ENCODE assay signal across 28 cellular contexts in the genomic region with DNA sequence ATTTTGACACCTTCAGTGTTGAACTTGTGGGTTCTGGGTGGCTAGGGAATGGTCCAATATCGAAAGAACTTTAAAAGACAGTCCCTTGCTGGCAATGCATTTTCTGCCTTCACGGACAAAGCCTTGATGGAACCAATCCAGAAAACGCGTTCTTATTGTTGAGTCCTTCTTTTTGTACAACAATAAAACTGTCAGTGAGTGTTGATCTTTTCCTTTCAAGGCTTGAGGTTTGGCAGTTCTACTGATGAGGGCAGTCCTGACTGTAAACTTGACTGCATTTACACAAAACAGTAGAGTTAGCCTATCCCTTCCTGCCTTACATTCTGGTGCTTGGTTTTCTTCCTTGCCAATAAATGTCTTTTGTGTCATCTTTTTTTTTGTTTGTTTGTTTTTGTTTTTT. TPM values are rescaled to one million over a fixed set of nuclear protein-coding genes. Genes with fewer than 3 reads are reported as not detected.
"Had no signal": no experiment of that assay in that cellular context is flagged by ENCODE, and none has a peak within 500 bp of the region (broad histone marks: within the 10 kb centered on the region; RNA-seq: fewer than 3 reads in every experiment).

No MANE protein-coding gene starts in this region.

- H3K9me3 Mint-ChIP-seq: activated CD8-positive, alpha-beta T cell treated with anti-CD3 and anti-CD28 coated beads for 36 hours; activated naive CD4-positive, alpha-beta T cell treated with anti-CD3 and anti-CD28 coated beads, Interleukin-2, amount 50 U/mL, for 24 hours; activated T-helper 1 cell treated with anti-CD3 and anti-CD28 coated beads, Interleukin-12 subunit alpha, Interleukin-12 subunit beta, Interleukin-2, Interleukin-4 antibody, amounts not matched to agents 30 ng/mL and 10 ng/mL and 1 ng/mL, durations not matched to agents 14 hours and 24 hours and 36 hours; brain; central memory CD8-positive, alpha-beta T cell had no signal

- H3K4me3 Mint-ChIP-seq: activated CD8-positive, alpha-beta T cell treated with anti-CD3 and anti-CD28 coated beads for 36 hours; activated naive CD4-positive, alpha-beta T cell treated with anti-CD3 and anti-CD28 coated beads, Interleukin-2, amount 50 U/mL, for 24 hours; activated T-helper 1 cell treated with anti-CD3 and anti-CD28 coated beads, Interleukin-12 subunit alpha, Interleukin-12 subunit beta, Interleukin-2, Interleukin-4 antibody, amounts not matched to agents 30 ng/mL and 10 ng/mL and 1 ng/mL, durations not matched to agents 14 hours and 24 hours and 36 hours; brain; central memory CD8-positive, alpha-beta T cell had no signal

- DNase-seq: activated CD4-positive, alpha-beta T cell treated with anti-CD3 and anti-CD28 coated beads for 4 hours; activated CD8-positive, alpha-beta memory T cell treated with anti-CD3 and anti-CD28 coated beads, Interleukin-2, amount 50 U/mL, for 4 hours; activated CD8-positive, alpha-beta T cell treated with anti-CD3 and anti-CD28 coated beads for 36 hours; activated effector memory CD4-positive, alpha-beta T cell treated with Interleukin-2 at 50 U/mL for 16 hours; activated naive CD4-positive, alpha-beta T cell; activated T-cell treated with anti-CD3 and anti-CD28 coated beads, Interleukin-2, amount 50 U/mL, for 1 hour; aorta; NCI-H1092; NCI-H1417 treated with DMSO at 0.1 percent for 48 hours; NCI-H1694; NCI-H2029; NCI-H345; NCI-H510A treated with DMSO at 0.1 percent for 48 hours; NCI-H69; NK-92 treated with Interleukin-12 subunit alpha and Interleukin-12 subunit beta, amount 100 ng/mL, for 24 hours; OCI-M1; Peyer's patch; Right ventricle myocardium superior; SJCRH30; SK-N-SH; T-helper 1 cell; WERI-Rb-1 had no signal

- H3K4me1 Mint-ChIP-seq: activated naive CD4-positive, alpha-beta T cell treated with anti-CD3 and anti-CD28 coated beads, Interleukin-2, amount 50 U/mL, for 24 hours; brain; central memory CD8-positive, alpha-beta T cell had no signal

- H3K36me3 Mint-ChIP-seq: activated naive CD4-positive, alpha-beta T cell treated with anti-CD3 and anti-CD28 coated beads, Interleukin-2, amount 50 U/mL, for 24 hours; brain had no signal

- H3K27ac Mint-ChIP-seq: activated CD8-positive, alpha-beta T cell treated with anti-CD3 and anti-CD28 coated beads for 36 hours; activated naive CD4-positive, alpha-beta T cell treated with anti-CD3 and anti-CD28 coated beads, Interleukin-2, amount 50 U/mL, for 24 hours; activated T-helper 1 cell treated with anti-CD3 and anti-CD28 coated beads, Interleukin-12 subunit alpha, Interleukin-12 subunit beta, Interleukin-2, Interleukin-4 antibody, amounts not matched to agents 30 ng/mL and 10 ng/mL and 1 ng/mL, durations not matched to agents 14 hours and 24 hours and 36 hours; brain had no signal

RNA-seq across cellular contexts. Expression of gene UGT1A7, which starts 2.5 kb away (rescaled TPM):
- total RNA-seq: activated CD8-positive, alpha-beta T cell treated with anti-CD3 and anti-CD28 coated beads for 36 hours; activated T-helper 1 cell treated with anti-CD3 and anti-CD28 coated beads, Interleukin-12 subunit alpha, Interleukin-12 subunit beta, Interleukin-2, Interleukin-4 antibody, amounts not matched to agents 30 ng/mL and 10 ng/mL and 1 ng/mL, durations not matched to agents 14 hours and 24 hours and 36 hours; aorta; K562; Right ventricle myocardium superior; SJCRH30; T-helper 2 cell treated with Interferon-gamma antibody and Interleukin-4, amounts not matched to agents 100 ng/mL and 5 ng/mL, for 36 hours had no signal

RNA-seq across cellular contexts. Expression of gene UGT1A9, which starts 7.5 kb away (rescaled TPM):
- total RNA-seq: activated CD8-positive, alpha-beta T cell treated with anti-CD3 and anti-CD28 coated beads for 36 hours; activated T-helper 1 cell treated with anti-CD3 and anti-CD28 coated beads, Interleukin-12 subunit alpha, Interleukin-12 subunit beta, Interleukin-2, Interleukin-4 antibody, amounts not matched to agents 30 ng/mL and 10 ng/mL and 1 ng/mL, durations not matched to agents 14 hours and 24 hours and 36 hours; aorta; Right ventricle myocardium superior; SJCRH30; T-helper 2 cell treated with Interferon-gamma antibody and Interleukin-4, amounts not matched to agents 100 ng/mL and 5 ng/mL, for 36 hours had no signal

RNA-seq across cellular contexts. Expression of gene UGT1A6, which starts 13.5 kb away (rescaled TPM):
- total RNA-seq: activated CD8-positive, alpha-beta T cell treated with anti-CD3 and anti-CD28 coated beads for 36 hours; activated T-helper 1 cell treated with anti-CD3 and anti-CD28 coated beads, Interleukin-12 subunit alpha, Interleukin-12 subunit beta, Interleukin-2, Interleukin-4 antibody, amounts not matched to agents 30 ng/mL and 10 ng/mL and 1 ng/mL, durations not matched to agents 14 hours and 24 hours and 36 hours; aorta; K562; SJCRH30; T-helper 2 cell treated with Interferon-gamma antibody and Interleukin-4, amounts not matched to agents 100 ng/mL and 5 ng/mL, for 36 hours had no signal

RNA-seq across cellular contexts. Expression of gene UGT1A5, which starts 33.5 kb away (rescaled TPM):
- total RNA-seq: activated CD8-positive, alpha-beta T cell treated with anti-CD3 and anti-CD28 coated beads for 36 hours; activated T-helper 1 cell treated with anti-CD3 and anti-CD28 coated beads, Interleukin-12 subunit alpha, Interleukin-12 subunit beta, Interleukin-2, Interleukin-4 antibody, amounts not matched to agents 30 ng/mL and 10 ng/mL and 1 ng/mL, durations not matched to agents 14 hours and 24 hours and 36 hours; aorta; K562; Right ventricle myocardium superior; SJCRH30; T-helper 2 cell treated with Interferon-gamma antibody and Interleukin-4, amounts not matched to agents 100 ng/mL and 5 ng/mL, for 36 hours had no signal

RNA-seq across cellular contexts. Expression of gene UGT1A4, which starts 39.4 kb away (rescaled TPM):
- total RNA-seq: activated CD8-positive, alpha-beta T cell treated with anti-CD3 and anti-CD28 coated beads for 36 hours; activated T-helper 1 cell treated with anti-CD3 and anti-CD28 coated beads, Interleukin-12 subunit alpha, Interleukin-12 subunit beta, Interleukin-2, Interleukin-4 antibody, amounts not matched to agents 30 ng/mL and 10 ng/mL and 1 ng/mL, durations not matched to agents 14 hours and 24 hours and 36 hours; aorta; K562; Right ventricle myocardium superior; SJCRH30; T-helper 2 cell treated with Interferon-gamma antibody and Interleukin-4, amounts not matched to agents 100 ng/mL and 5 ng/mL, for 36 hours had no signal
